30 cellular contexts compared by ENCODE assay signal in genomic region chr10:129728905-129729540, GRCh38.
"Had no signal": no experiment of that assay in that cellular context is flagged by ENCODE, and none has a peak within 500 bp of the region (broad histone marks: within the 10 kb centered on the region; RNA-seq: fewer than 3 reads in every experiment).

No MANE protein-coding gene starts in this region.

- H3K9me3 ChIP-seq: mucosa of descending colon, neutrophil, pancreas, psoas muscle, thyroid gland had no signal

- H3K4me3 ChIP-seq: gastroesophageal sphincter, left lung, lung, mucosa of descending colon, pancreas, psoas muscle, sigmoid colon, stomach, thyroid gland, upper lobe of left lung had no signal

- DNase-seq: activated CD4-positive, alpha-beta T cell treated with anti-CD3 and anti-CD28 coated beads, Interleukin-2, amount 50 U/mL, for 1 hour; activated CD4-positive, CD25-positive, alpha-beta regulatory T cell treated with anti-CD3 and anti-CD28 coated beads, Interleukin-2, amount 50 U/mL, for 72 hours; activated CD8-positive, alpha-beta memory T cell treated with anti-CD3 and anti-CD28 coated beads, Interleukin-2, amount 10 ng/mL, durations not matched to agents 7 days and 5 days; activated CD8-positive, alpha-beta T cell treated with anti-CD3 and anti-CD28 coated beads, Interleukin-2, amount 10 ng/mL, durations not matched to agents 7 days and 5 days; activated naive CD4-positive, alpha-beta T cell; activated T-cell treated with anti-CD3 and anti-CD28 coated beads, Interleukin-2, amount 50 U/mL, for 48 hours; anterior cingulate cortex; effector memory CD4-positive, alpha-beta T cell; erythroblast; hypothalamus; left lung; mesendoderm; psoas muscle; sigmoid colon; small intestine; stimulated activated CD4-positive, alpha-beta T cell treated with anti-CD3 and anti-CD28 coated beads, Interleukin-1b, Interleukin-23, amount 100 ng/mL, for 48 hours; stimulated activated CD4-positive, alpha-beta T cell treated with anti-CD3 and anti-CD28 coated beads, Interleukin-4, amount 100 ng/mL, for 4 hours; stimulated activated CD8-positive, alpha-beta memory T cell treated with anti-CD3 and anti-CD28 coated beads, Interleukin-4, amount 100 ng/mL, for 48 hours; stimulated activated naive B cell treated with anti-CD40 and anti-IgM and Interleukin-4, amounts not matched to agents 10 μg/mL and 1 μg/mL and 100 μg/mL, for 72 hours; stomach; T-helper 17 cell; T1000; thyroid gland; WERI-Rb-1 had no signal

- H3K36me3 ChIP-seq: left lung, neutrophil, pancreas, sigmoid colon, thyroid gland, upper lobe of left lung, WERI-Rb-1 had no signal

- H3K4me1 ChIP-seq: gastroesophageal sphincter, left lung, pancreas, psoas muscle, sigmoid colon, stomach, thyroid gland, upper lobe of left lung had no signal

- H3K27me3 ChIP-seq: gastroesophageal sphincter, left lung, neutrophil, pancreas, sigmoid colon, stomach, thyroid gland, upper lobe of left lung had no signal

- H3K27ac ChIP-seq: gastroesophageal sphincter, left lung, neutrophil, pancreas, psoas muscle, sigmoid colon, stomach, thyroid gland, upper lobe of left lung, WERI-Rb-1 had no signal
